Comparison of ENCODE assay signal across 1 cellular context in the genomic region with DNA sequence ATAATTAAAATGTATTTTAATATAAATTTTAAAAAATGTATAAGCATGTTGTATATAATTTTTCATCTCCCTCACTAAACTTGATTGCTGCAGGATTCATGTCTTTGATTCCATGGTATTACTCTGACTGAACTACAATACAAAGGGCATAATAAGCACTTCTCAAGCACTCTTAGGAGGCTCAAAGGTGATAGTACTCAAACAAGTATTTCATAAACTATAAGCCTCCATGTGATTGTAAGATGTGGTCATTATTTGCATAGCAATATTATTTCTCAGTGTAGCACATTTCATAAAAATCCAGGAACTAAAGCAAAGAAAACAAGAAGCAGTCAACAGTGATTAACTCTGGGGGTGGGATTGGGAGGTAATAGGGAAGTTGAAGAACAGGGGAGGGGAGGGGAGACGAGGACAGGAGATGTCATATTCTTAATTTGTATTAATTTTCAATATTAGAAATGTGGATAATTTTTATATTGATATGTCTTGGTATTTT.
TF ChIP-seq lines count a peak whose summit lies in the region.

No MANE protein-coding gene starts in this region.

TF ChIP-seq in HepG2, 621 proteins besides CTCF, POLR2A, EP300 and RAD21 (continued from another document):
- TF ChIP-seq, protein P1, sequence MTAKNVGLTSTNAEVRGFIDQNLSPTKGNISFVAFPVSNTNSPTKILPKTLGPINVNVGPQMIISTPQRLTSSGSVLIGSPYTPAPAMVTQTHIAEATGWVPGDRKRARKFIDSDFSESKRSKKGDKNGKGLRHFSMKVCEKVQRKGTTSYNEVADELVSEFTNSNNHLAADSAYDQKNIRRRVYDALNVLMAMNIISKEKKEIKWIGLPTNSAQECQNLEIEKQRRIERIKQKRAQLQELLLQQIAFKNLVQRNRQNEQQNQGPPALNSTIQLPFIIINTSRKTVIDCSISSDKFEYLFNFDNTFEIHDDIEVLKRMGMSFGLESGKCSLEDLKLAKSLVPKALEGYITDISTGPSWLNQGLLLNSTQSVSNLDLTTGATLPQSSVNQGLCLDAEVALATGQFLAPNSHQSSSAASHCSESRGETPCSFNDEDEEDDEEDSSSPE (CRISPR knock-in tag; IDR thresholded peaks at IDR 0.05), result no peak
- no peak for TF ChIP-seq SRSF1 (optimal IDR thresholded peaks at IDR 0.05; ENCODE audit: low read depth, low read length)
